ENCODE assay signal across 19 cellular contexts in genomic region chr11:9710852-9711251, GRCh38. TPM values are rescaled to one million over a fixed set of nuclear protein-coding genes. Genes with fewer than 3 reads are reported as not detected.
A peak's percentile ranks its signal among the peaks of the same experiment; 100 is the strongest.
DNase-seq lines count a peak whose midpoint lies in the region; ATAC-seq and TF ChIP-seq lines count a peak whose summit lies in the region.
"Had no signal": no experiment of that assay in that cellular context is flagged by ENCODE, and none has a peak within 500 bp of the region (broad histone marks: within the 10 kb centered on the region; RNA-seq: fewer than 3 reads in every experiment).

No MANE protein-coding gene starts in this region.

- no peak overlapping the region for H2BK20ac ChIP-seq in H9 (ENCODE audit: low read depth, low read length, poor library complexity, severe bottlenecking)

- H3K27ac ChIP-seq in H9 (ENCODE audit: insufficient read length, low read depth, low read length) (no peak overlapping the region), Panc1 (ENCODE audit: low read length) (peak overlapping the region; percentile 15; the same call in 1 of the 2 replicates), coronary artery (no peak overlapping the region), OCI-LY7 (ENCODE audit: low read depth, low read length, poor library complexity, severe bottlenecking) (no peak overlapping the region)

- H3K4me3 Mint-ChIP-seq in H9 (no peak overlapping the region), endothelial cell (ENCODE audit: unreplicated experiment) (no peak overlapping the region), type B pancreatic cell (no peak overlapping the region)
- no peak overlapping the region for H3K4me3 Mint-ChIP-seq in stimulated activated memory B cell treated with anti-CD40 and anti-IgM and Interleukin-4, amounts not matched to agents 10 μg/mL and 1 μg/mL and 100 μg/mL, for 72 hours
- H3K4me3 Mint-ChIP-seq: CD4-positive, CD25-positive, alpha-beta regulatory T cell; HFFc6 had no signal

- H3K27me3 Mint-ChIP-seq in H9 (ENCODE audit: low read depth): no peaks in the 10 kb centered on the region
- H3K27me3 Mint-ChIP-seq in endothelial cell (ENCODE audit: unreplicated experiment): peaks cover 2% of the 10 kb centered on the region
- no peaks in the 10 kb centered on the region for H3K27me3 Mint-ChIP-seq in stimulated activated memory B cell treated with anti-CD40 and anti-IgM and Interleukin-4, amounts not matched to agents 10 μg/mL and 1 μg/mL and 100 μg/mL, for 72 hours
- H3K27me3 Mint-ChIP-seq in type B pancreatic cell: no peaks in the 10 kb centered on the region
- H3K27me3 Mint-ChIP-seq: CD4-positive, CD25-positive, alpha-beta regulatory T cell had no signal

- H3K4me1 Mint-ChIP-seq in H9 (peaks cover 24 to 25% of the 10 kb centered on the region in 2 experiments), endothelial cell (ENCODE audit: unreplicated experiment) (peaks cover 33% of the 10 kb centered on the region), type B pancreatic cell (ENCODE audit: unreplicated experiment) (peaks cover 4% of the 10 kb centered on the region)
- H3K4me1 Mint-ChIP-seq in stimulated activated memory B cell treated with anti-CD40 and anti-IgM and Interleukin-4, amounts not matched to agents 10 μg/mL and 1 μg/mL and 100 μg/mL, for 72 hours: peaks cover 83% of the 10 kb centered on the region

- no peak overlapping the region for H2BK15ac ChIP-seq in H9 (ENCODE audit: low read depth, low read length)

- no TSS peak for BruUV-seq in Panc1 (replicated peaks; lab: Mats Ljungman, UMichigan)
- no TSS peak for BruUV-seq in OCI-LY7 (replicated peaks; lab: Mats Ljungman, UMichigan)

- no peak overlapping the region for H2BK120ac ChIP-seq in H9 (ENCODE audit: low read depth, low read length, poor library complexity, severe bottlenecking)

- H3K4me2 ChIP-seq in H9 (ENCODE audit: insufficient read depth, insufficient read length, low read length) (no peak overlapping the region), OCI-LY7 (ENCODE audit: low read length) (no peak overlapping the region)

- in situ Hi-C loops in Panc1 (cut with HindIII; ENCODE audit: low pct_unique_long_range_greater_than_20kb, low sequenced_read_pairs): no loop called here

- no peak overlapping the region for H3K14ac ChIP-seq in H9 (ENCODE audit: insufficient read depth, low read length)

- H3K23ac ChIP-seq in H9 (ENCODE audit: insufficient read length, low read depth, low read length): no peak overlapping the region

- H3K27me3 ChIP-seq in H9 (ENCODE audit: insufficient read depth, low read length): no peaks in the 10 kb centered on the region
- no peaks in the 10 kb centered on the region for H3K27me3 ChIP-seq in Panc1 (ENCODE audit: control insufficient read depth, insufficient read depth, low read length)

- TF ChIP-seq CTCF in H9 (conservative IDR thresholded peaks at IDR 0.05) (no peak), Panc1 (IDR thresholded peaks at IDR 0.05) (no peak), endothelial cell (IDR thresholded peaks at IDR 0.05; ENCODE audit: unreplicated experiment) (no peak), coronary artery (IDR thresholded peaks at IDR 0.05) (no peak), OCI-LY7 (conservative IDR thresholded peaks at IDR 0.05; ENCODE audit: low read length) (no peak), omental fat pad (IDR thresholded peaks at IDR 0.05) (no peak), type B pancreatic cell (conservative IDR thresholded peaks at IDR 0.05) (no peak)

- ATAC-seq in Panc1 (peak; percentile 37; the same call in 1 of the 2 replicates), omental fat pad (ENCODE audit: low FRiP score) (no peak)
- no peak for ATAC-seq in stimulated activated memory B cell treated with anti-CD40 and anti-IgM and Interleukin-4, amounts not matched to agents 10 μg/mL and 1 μg/mL and 100 μg/mL, for 72 hours

- no peak overlapping the region for H2AK5ac ChIP-seq in H9 (ENCODE audit: insufficient read length, low read length)

- no peaks in the 10 kb centered on the region for H3K9me2 ChIP-seq in OCI-LY7 (ENCODE audit: insufficient read depth, low read length)

- no peak for DNase-seq in H9
- DNase-seq in Panc1 (ENCODE audit: low read depth, low spot score): no peak
- DNase-seq in endothelial cell (ENCODE audit: low spot score): no peak
- no peak for DNase-seq in coronary artery (ENCODE audit: low spot score)
- no peak for DNase-seq in OCI-LY7 (ENCODE audit: low spot score)
- no peak for DNase-seq in omental fat pad (ENCODE audit: low spot score)
- DNase-seq in type B pancreatic cell (ENCODE audit: extremely low spot score, unreplicated experiment): no peak
- DNase-seq: CD4-positive, CD25-positive, alpha-beta regulatory T cell; H7; HFFc6; NCI-H1694; NCI-H2081; NCI-H2171; NCI-H345; NCI-H524; NCI-H774; NK-92 treated with Interleukin-12 subunit alpha and Interleukin-12 subunit beta, amount 100 ng/mL, for 24 hours; Right ventricle myocardium superior had no signal

- H3K36me3 Mint-ChIP-seq in H9 (ENCODE audit: insufficient read depth in 1 of 3, low read depth in 3 of 3) (peaks cover 17 to 23% (median 21%) of the 10 kb centered on the region in 3 experiments; a peak in 6 of 7 replicates), endothelial cell (ENCODE audit: low read depth, unreplicated experiment) (peaks cover 16% of the 10 kb centered on the region), type B pancreatic cell (peaks cover 11% of the 10 kb centered on the region)
- peaks cover 70% of the 10 kb centered on the region for H3K36me3 Mint-ChIP-seq in stimulated activated memory B cell treated with anti-CD40 and anti-IgM and Interleukin-4, amounts not matched to agents 10 μg/mL and 1 μg/mL and 100 μg/mL, for 72 hours

- no peak overlapping the region for H4K91ac ChIP-seq in H9 (ENCODE audit: insufficient read length, low read depth, low read length)

- H2AFZ ChIP-seq in H9 (ENCODE audit: low read length) (no peak overlapping the region), OCI-LY7 (ENCODE audit: low read length) (no peak overlapping the region)

- H3K27ac Mint-ChIP-seq in H9 (peak overlapping the region; percentile 4 to 85 (median 79); a peak in 4 of 7 replicates), endothelial cell (ENCODE audit: unreplicated experiment) (peak overlapping the region; percentile 79), type B pancreatic cell (no peak overlapping the region)
- H3K27ac Mint-ChIP-seq in stimulated activated memory B cell treated with anti-CD40 and anti-IgM and Interleukin-4, amounts not matched to agents 10 μg/mL and 1 μg/mL and 100 μg/mL, for 72 hours: peak overlapping the region; percentile 73
- H3K27ac Mint-ChIP-seq: HFFc6 had no signal

- no peak overlapping the region for H3K4ac ChIP-seq in H9 (ENCODE audit: low read depth, low read length)

- POLR2A ChIA-PET in Panc1 (lab: Charles Lee) (no interaction called here), OCI-LY7 (lab: Charles Lee) (no interaction called here)

- H3K4me1 ChIP-seq in H9 (ENCODE audit: insufficient read depth, low read length): peaks cover 7% of the 10 kb centered on the region; the same call in 1 of the 2 replicates
- H3K4me1 ChIP-seq in Panc1 (ENCODE audit: control insufficient read depth, insufficient read depth, low read length): 0 out of 2 replicates have a peak, but pooled peaks cover 4% of the 10 kb centered on the region
- H3K4me1 ChIP-seq in OCI-LY7 (ENCODE audit: insufficient read depth, low read length, poor library complexity, severe bottlenecking): peaks cover 44% of the 10 kb centered on the region

- H3K36me3 ChIP-seq in Panc1 (ENCODE audit: control insufficient read depth, insufficient read depth, low read length): no peaks in the 10 kb centered on the region
- peaks cover 79% of the 10 kb centered on the region for H3K36me3 ChIP-seq in OCI-LY7 (ENCODE audit: insufficient read depth, low read length)

- H3K4me3 ChIP-seq in Panc1 (ENCODE audit: low read depth in 2 of 2, low read length in 2 of 2): no peak overlapping the region
- H3K4me3 ChIP-seq in coronary artery: no peak overlapping the region
- H3K4me3 ChIP-seq in OCI-LY7 (ENCODE audit: low read depth, low read length, poor library complexity, severe bottlenecking): no peak overlapping the region

- H3K79me2 ChIP-seq in H9 (ENCODE audit: insufficient read depth, low read length): peaks cover 2% of the 10 kb centered on the region; the same call in 1 of the 2 replicates
- H3K79me2 ChIP-seq in OCI-LY7 (ENCODE audit: insufficient read depth, low read depth, low read length): peaks cover 86% of the 10 kb centered on the region

- peaks cover 9% of the 10 kb centered on the region for H3K9me3 ChIP-seq in H9 (ENCODE audit: control insufficient read depth, low read depth, low read length)
- H3K9me3 ChIP-seq in Panc1 (ENCODE audit: control insufficient read depth, insufficient read depth, low read depth, low read length): no peaks in the 10 kb centered on the region
- H3K9me3 ChIP-seq in OCI-LY7 (ENCODE audit: low read length): peaks cover 29% of the 10 kb centered on the region

- H2BK5ac ChIP-seq in H9 (ENCODE audit: insufficient read length, low read length): no peak overlapping the region

- H3K79me1 ChIP-seq in H9 (ENCODE audit: insufficient read depth, low read depth, low read length, poor library complexity, severe bottlenecking): no peaks in the 10 kb centered on the region

- peaks cover 3% of the 10 kb centered on the region in 2 experiments; a peak in 4 of 5 replicates for H3K9me3 Mint-ChIP-seq in H9
- H3K9me3 Mint-ChIP-seq in endothelial cell (ENCODE audit: unreplicated experiment): no peaks in the 10 kb centered on the region
- H3K9me3 Mint-ChIP-seq in stimulated activated memory B cell treated with anti-CD40 and anti-IgM and Interleukin-4, amounts not matched to agents 10 μg/mL and 1 μg/mL and 100 μg/mL, for 72 hours: peaks cover 4% of the 10 kb centered on the region
- H3K9me3 Mint-ChIP-seq in type B pancreatic cell: no peaks in the 10 kb centered on the region
- H3K9me3 Mint-ChIP-seq: HFFc6 had no signal

- H4K20me1 ChIP-seq in H9 (ENCODE audit: control insufficient read depth, insufficient read depth, insufficient read length) (no peaks in the 10 kb centered on the region), OCI-LY7 (ENCODE audit: insufficient read depth, low read length) (no peaks in the 10 kb centered on the region)

- no peaks in the 10 kb centered on the region for H3K23me2 ChIP-seq in H9 (ENCODE audit: insufficient read length, low read depth, low read length, poor library complexity, severe bottlenecking)

- H4K5ac ChIP-seq in H9 (ENCODE audit: insufficient read length, low read depth, low read length): no peak overlapping the region

- no peak overlapping the region for H2BK12ac ChIP-seq in H9 (ENCODE audit: insufficient read length, low read depth, low read length)

- no peak overlapping the region for H3K56ac ChIP-seq in H9 (ENCODE audit: insufficient read length, low read depth, low read length)

- no CpG with 5 or more reads among the region's 1 CpG for WGBS in H9 (ENCODE audit: extremely low coverage, insufficient read length, low lambda C conversion rate)

- no peak overlapping the region for H3K18ac ChIP-seq in H9 (ENCODE audit: insufficient read length, low read depth, low read length)

- CTCF ChIA-PET in Panc1 (lab: Charles Lee) (no interaction called here), OCI-LY7 (lab: Charles Lee; ENCODE audit: unreplicated experiment) (interaction anchor here (0.6 kb wide), 1 partner anchor 13 kb away, joined by 7 read pairs; no protein-coding TSS in a partner anchor)

- intact Hi-C loops in Panc1 (cut with micrococcal nuclease; ENCODE audit: unreplicated experiment): no loop called here
- intact Hi-C loops in OCI-LY7 (cut with micrococcal nuclease; ENCODE audit: unreplicated experiment): no loop called here

- no peak overlapping the region for H3T11ph ChIP-seq in H9 (ENCODE audit: low read length)

- no peak overlapping the region for H4K8ac ChIP-seq in H9 (replicated peaks; ENCODE audit: insufficient read length, low read depth, low read length)

- no peak overlapping the region for H3K9ac ChIP-seq in H9 (ENCODE audit: extremely low read depth, insufficient read length, low read length)

RNA-seq across cellular contexts. Expression of gene SWAP70, which starts 47.0 kb away (rescaled TPM):
- total RNA-seq in H9 (2021) (34.4 and 35.8 TPM in 2 replicates), Panc1 (2021; ENCODE audit: unreplicated experiment) (96.0 TPM), endothelial cell (ENCODE audit: unreplicated experiment) (36.0 TPM), OCI-LY7 (2022) (91.9 and 110 TPM in 2 replicates), omental fat pad (10 to 100 TPM; 35.6 to 81.7 (median 61.0) TPM), type B pancreatic cell (ENCODE audit: low replicate concordance) (18.8 and 35.6 TPM in 2 replicates)
- polyA plus RNA-seq in Panc1 (2012; ENCODE audit: insufficient read length): 88.3 TPM
- 37.5 and 44.4 TPM in 2 replicates for total RNA-seq in OCI-LY7 (2014; rRNA removed; shearing (Covaris generic))
